Comparison of ENCODE assay signal across 12 cellular contexts in genomic region chr6:22656696-22657340, GRCh38.
DNase-seq lines count a peak whose midpoint lies in the region; ATAC-seq and TF ChIP-seq lines count a peak whose summit lies in the region.
"Had no signal": no experiment of that assay in that cellular context is flagged by ENCODE, and none has a peak within 500 bp of the region (broad histone marks: within the 10 kb centered on the region; RNA-seq: fewer than 3 reads in every experiment).

No MANE protein-coding gene starts in this region.

- H3K36me3 Mint-ChIP-seq in activated T-cell treated with anti-CD3 and anti-CD28 coated beads, Interleukin-2, amount 50 U/mL, for 24 hours (ENCODE audit: low read depth), result no peaks in the 10 kb centered on the region
- no peaks in the 10 kb centered on the region for H3K36me3 Mint-ChIP-seq in HFFc6 (ENCODE audit: low read depth)

- no peak overlapping the region for H3K4me3 Mint-ChIP-seq in activated T-cell treated with anti-CD3 and anti-CD28 coated beads, Interleukin-2, amount 50 U/mL, for 24 hours
- no peak overlapping the region for H3K4me3 Mint-ChIP-seq in HFFc6
- H3K4me3 Mint-ChIP-seq: activated CD8-positive, alpha-beta T cell treated with anti-CD3 and anti-CD28 coated beads for 36 hours had no signal

- peak overlapping the region; percentile 0 for H3K4me2 ChIP-seq in hepatocyte

- peaks cover 42% of the 10 kb centered on the region for H3K4me1 ChIP-seq in hepatocyte (ENCODE audit: insufficient read depth)

- WGBS in hepatocyte (ENCODE audit: low lambda C conversion rate, missing lambda C conversion rate), result 64% methylated on average over 3 of the region's 3 CpGs

- no peaks in the 10 kb centered on the region for H3K27me3 Mint-ChIP-seq in activated T-cell treated with anti-CD3 and anti-CD28 coated beads, Interleukin-2, amount 50 U/mL, for 24 hours
- H3K27me3 Mint-ChIP-seq in HFFc6 (ENCODE audit: insufficient read depth), result peaks cover 1% of the 10 kb centered on the region; the same call in 1 of the 2 replicates
- H3K27me3 Mint-ChIP-seq: activated CD8-positive, alpha-beta T cell treated with anti-CD3 and anti-CD28 coated beads for 36 hours had no signal

- no peaks in the 10 kb centered on the region for H3K9me2 ChIP-seq in hepatocyte (replicated peaks; ENCODE audit: insufficient read depth)

- no peaks in the 10 kb centered on the region for H3K9me3 ChIP-seq in hepatocyte (ENCODE audit: low read depth)
- H3K9me3 ChIP-seq: tibial nerve had no signal

- H4K20me1 ChIP-seq in hepatocyte (ENCODE audit: insufficient read depth, poor library complexity, severe bottlenecking), result no peaks in the 10 kb centered on the region

- ATAC-seq in GM18511 (IDR thresholded peaks at IDR 0.05; ENCODE audit: unreplicated experiment) (peak; percentile 78), GM21619 (IDR thresholded peaks at IDR 0.05; ENCODE audit: unreplicated experiment) (peak; percentile 72), HG03196 (IDR thresholded peaks at IDR 0.05; ENCODE audit: unreplicated experiment) (peak; percentile 83)
- ATAC-seq: activated CD8-positive, alpha-beta T cell treated with anti-CD3 and anti-CD28 coated beads for 36 hours had no signal

- no peaks in the 10 kb centered on the region for H3K9me3 Mint-ChIP-seq in activated T-cell treated with anti-CD3 and anti-CD28 coated beads, Interleukin-2, amount 50 U/mL, for 24 hours
- peaks cover 24% of the 10 kb centered on the region for H3K9me3 Mint-ChIP-seq in HFFc6
- H3K9me3 Mint-ChIP-seq: activated CD8-positive, alpha-beta T cell treated with anti-CD3 and anti-CD28 coated beads for 36 hours had no signal

- no peak for TF ChIP-seq CTCF in hepatocyte (IDR thresholded peaks at IDR 0.05; ENCODE audit: poor library complexity)
- no peak for TF ChIP-seq CTCF in HFFc6 (IDR thresholded peaks at IDR 0.05)

- no peak overlapping the region for H3K27ac Mint-ChIP-seq in activated T-cell treated with anti-CD3 and anti-CD28 coated beads, Interleukin-2, amount 50 U/mL, for 24 hours
- H3K27ac Mint-ChIP-seq in HFFc6, result no peak overlapping the region
- H3K27ac Mint-ChIP-seq: activated CD8-positive, alpha-beta T cell treated with anti-CD3 and anti-CD28 coated beads for 36 hours had no signal

- no peaks in the 10 kb centered on the region for H3K36me3 ChIP-seq in hepatocyte (replicated peaks; ENCODE audit: insufficient read depth, low read depth)
- H3K36me3 ChIP-seq: tibial nerve had no signal

- no peaks in the 10 kb centered on the region for H3K4me1 Mint-ChIP-seq in activated T-cell treated with anti-CD3 and anti-CD28 coated beads, Interleukin-2, amount 50 U/mL, for 24 hours (ENCODE audit: low read depth)
- H3K4me1 Mint-ChIP-seq in HFFc6 (ENCODE audit: low read depth), result no peaks in the 10 kb centered on the region

- H2AFZ ChIP-seq in hepatocyte, result no peak overlapping the region

- H3K79me2 ChIP-seq in hepatocyte, result no peaks in the 10 kb centered on the region

- no peak overlapping the region for H3K4me3 ChIP-seq in hepatocyte
- H3K4me3 ChIP-seq: tibial nerve had no signal

- peak; percentile 17 for DNase-seq in hepatocyte (ENCODE audit: low spot score)
- DNase-seq in activated T-cell treated with anti-CD3 and anti-CD28 coated beads, Interleukin-2, amount 50 U/mL, for 24 hours, result no peak
- DNase-seq in cerebellar cortex (ENCODE audit: low spot score), result no peak
- no peak for DNase-seq in NCI-H1436 treated with DMSO at 0.1 percent for 48 hours (lab: John Stamatoyannopoulos, UW)
- no peak for DNase-seq in HFFc6
- DNase-seq: activated CD8-positive, alpha-beta T cell treated with anti-CD3 and anti-CD28 coated beads for 36 hours; activated gamma-delta T cell; NCI-H2171 treated with DMSO at 0.1 percent for 48 hours had no signal

- H3K27ac ChIP-seq in hepatocyte, result peak overlapping the region; percentile 75

- no peaks in the 10 kb centered on the region for H3K27me3 ChIP-seq in hepatocyte
- H3K27me3 ChIP-seq: tibial nerve had no signal
